In the genomic region with DNA sequence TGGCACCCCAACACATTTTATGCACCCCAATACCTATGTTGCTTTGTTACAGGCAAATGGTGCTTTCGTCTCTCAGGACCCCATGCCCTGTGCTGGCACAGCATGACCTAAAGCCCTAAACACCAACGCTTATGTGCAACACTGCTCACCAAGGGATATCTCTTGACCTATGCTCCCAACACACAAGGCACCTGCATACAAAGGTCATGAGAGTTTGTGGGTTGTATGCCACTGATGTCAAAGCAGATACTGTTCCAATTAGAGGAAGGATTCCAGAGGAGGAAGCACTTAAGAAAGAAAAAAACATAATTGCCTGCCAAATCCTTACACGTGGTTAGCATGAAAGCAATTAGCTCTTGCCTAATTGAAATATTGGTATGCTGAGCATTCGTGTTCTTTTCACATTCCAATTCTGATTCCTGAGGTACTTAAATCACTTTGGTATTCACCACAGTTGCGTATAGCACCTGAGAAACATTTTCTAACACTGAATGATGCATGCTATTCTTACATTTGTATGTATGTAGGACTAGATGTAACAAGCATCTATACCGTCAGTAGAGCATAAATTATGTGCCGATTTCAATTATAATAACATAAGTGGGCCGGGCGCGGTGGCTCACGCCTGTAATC, we compare ENCODE assay signal across 14 cellular contexts. TPM values are rescaled to one million over a fixed set of nuclear protein-coding genes. Genes with fewer than 3 reads are reported as not detected.
"Had no signal": no experiment of that assay in that cellular context is flagged by ENCODE, and none has a peak within 500 bp of the region (broad histone marks: within the 10 kb centered on the region; RNA-seq: fewer than 3 reads in every experiment).

No MANE protein-coding gene starts in this region.

RNA-seq across cellular contexts. Expression of a gene that starts 14.3 kb away (rescaled TPM):
- total RNA-seq: cerebellum, dermis blood vessel endothelial cell, esophagus mucosa, esophagus squamous epithelium, gastrocnemius medialis, glomerular endothelial cell, heart right ventricle, kidney, left ventricle myocardium superior, lower leg skin, lung microvascular endothelial cell, mesenteric fat pad, mucosa of descending colon, myocyte had no signal
